ENCODE assay signal across 20 cellular contexts in the genomic region with DNA sequence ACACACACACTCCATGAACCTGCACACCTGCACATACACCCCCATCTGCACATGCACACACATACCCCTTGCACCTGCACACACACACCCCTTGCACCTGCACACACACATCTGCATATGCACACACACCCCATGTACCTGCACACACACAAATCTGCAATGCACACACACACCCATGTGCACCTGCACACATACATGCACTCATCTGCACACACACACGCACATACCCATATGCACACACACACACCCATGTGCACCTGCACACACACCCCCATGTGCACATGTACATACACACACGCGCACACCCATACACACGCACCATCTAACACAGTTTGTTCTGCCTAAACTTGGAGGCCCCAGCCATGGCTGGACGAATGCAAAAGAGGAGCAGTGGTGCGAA.
"Had no signal": no experiment of that assay in that cellular context is flagged by ENCODE, and none has a peak within 500 bp of the region (broad histone marks: within the 10 kb centered on the region; RNA-seq: fewer than 3 reads in every experiment).

No MANE protein-coding gene starts in this region.

- H3K27ac ChIP-seq: coronary artery, epithelial cell of prostate, sigmoid colon, tibial artery, vagina had no signal

- H3K27me3 ChIP-seq: heart right ventricle, sigmoid colon, tibial artery, vagina had no signal

- H3K4me1 ChIP-seq: sigmoid colon, tibial artery, vagina had no signal

- H3K4me3 ChIP-seq: coronary artery, heart right ventricle, sigmoid colon, smooth muscle cell, tibial artery, vagina had no signal

- H3K9me3 ChIP-seq: heart right ventricle, sigmoid colon, tibial artery, vagina had no signal

- H3K4me2 ChIP-seq: smooth muscle cell had no signal

- H3K36me3 ChIP-seq: heart right ventricle, sigmoid colon, tibial artery, vagina had no signal

- FAIRE-seq: keratinocyte had no signal

- DNase-seq: activated CD4-positive, alpha-beta memory T cell treated with anti-CD3 and anti-CD28 coated beads for 36 hours; activated CD4-positive, alpha-beta T cell treated with anti-CD3 and anti-CD28 coated beads for 4 hours; activated naive CD4-positive, alpha-beta T cell treated with Interleukin-2 at 50 U/mL for 16 hours; activated naive CD8-positive, alpha-beta T cell treated with anti-CD3 and anti-CD28 coated beads for 36 hours; activated T-cell treated with anti-CD3 and anti-CD28 coated beads, Interleukin-2, amount 50 U/mL, for 48 hours; amniotic stem cell; heart right ventricle; left colon; mesenchymal stem cell; occipital lobe; posterior cingulate gyrus; sigmoid colon; stimulated activated CD4-positive, alpha-beta T cell treated with anti-CD3 and anti-CD28 coated beads, Interleukin-2, amount 100 ng/mL, for 48 hours; stimulated activated naive CD8-positive, alpha-beta T cell treated with anti-CD3 and anti-CD28 coated beads, Interleukin-15, Interleukin-2, amounts not matched to agents 100 U/mL and 50 U/mL, for 24 hours; tibial artery had no signal

- ATAC-seq: heart right ventricle; left colon; stimulated activated naive CD8-positive, alpha-beta T cell treated with anti-CD3 and anti-CD28 coated beads, Interleukin-15, Interleukin-2, amounts not matched to agents 100 U/mL and 50 U/mL, for 24 hours had no signal
